In the genomic region with DNA sequence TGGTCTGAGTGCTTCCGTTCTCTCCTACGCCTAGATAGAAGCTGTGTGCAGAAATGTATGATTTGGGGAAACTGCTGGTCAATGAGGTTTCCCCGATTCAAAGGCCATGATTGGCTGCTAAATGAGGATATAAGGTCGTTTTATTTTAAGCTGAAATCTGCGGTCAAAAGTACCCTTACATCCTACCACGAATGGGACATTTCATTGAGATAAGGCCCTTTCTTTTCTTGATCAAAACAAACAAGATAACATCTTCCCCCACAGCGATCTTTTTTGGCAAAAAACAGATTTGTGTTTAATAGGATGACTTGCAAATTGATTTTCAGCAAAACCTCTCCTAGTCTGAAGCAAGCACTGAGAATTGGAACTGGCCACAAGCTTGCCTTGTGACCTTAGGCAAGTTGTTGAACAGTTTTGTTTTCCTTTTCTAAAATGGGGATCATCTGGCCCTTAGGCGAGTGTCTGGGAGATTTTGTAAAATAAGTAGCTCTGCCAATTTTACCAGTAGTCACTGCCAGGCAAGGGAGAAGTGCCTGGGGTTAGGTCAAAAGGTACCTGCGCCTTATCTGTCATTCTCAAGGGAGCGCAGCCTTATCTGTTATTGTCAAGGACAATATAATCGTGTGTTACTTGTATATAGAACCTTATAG, we compare ENCODE assay signal across 8 cellular contexts. TPM values are rescaled to one million over a fixed set of nuclear protein-coding genes. Genes with fewer than 3 reads are reported as not detected.
DNase-seq lines count a peak whose midpoint lies in the region; ATAC-seq and TF ChIP-seq lines count a peak whose summit lies in the region.

No MANE protein-coding gene starts in this region.

- H3K27ac ChIP-seq in SJCRH30: no peak overlapping the region
- H3K27ac ChIP-seq in naive thymus-derived CD4-positive, alpha-beta T cell (ENCODE audit: low read depth, low read length): peak overlapping the region; percentile 63

- H3K4me3 ChIP-seq in SJCRH30: peak overlapping the region; percentile 61
- peak overlapping the region; percentile 92 for H3K4me3 ChIP-seq in naive thymus-derived CD4-positive, alpha-beta T cell (ENCODE audit: low read length)

- in situ Hi-C loops in G401 (cut with HindIII; ENCODE audit: low sequenced_read_pairs): no loop called here

- intact Hi-C loops in naive thymus-derived CD4-positive, alpha-beta T cell (cut with micrococcal nuclease): loop anchor here (1.0 to 5.0 kb wide), 8 partner anchors 17 to 1029 kb away; partner anchors contain the start of genes AKAP1 (in 2 of the 2), COIL (in 2 of the 2), TRIM25 (in 2 of the 2) and C17orf67 (in 1 of the 2)

- CTCF ChIA-PET in naive thymus-derived CD4-positive, alpha-beta T cell (lab: Charles Lee): interaction anchor here (1.1 kb wide), 1 partner anchor 10 kb away, joined by 3 read pairs; no protein-coding TSS in a partner anchor

- ATAC-seq in naive thymus-derived CD4-positive, alpha-beta T cell: peak; percentile 2
- no peak for ATAC-seq in HG03139 (IDR thresholded peaks at IDR 0.05; ENCODE audit: unreplicated experiment)

- H3K36me3 ChIP-seq in SJCRH30: no peaks in the 10 kb centered on the region
- peaks cover 0 to 3% (median 0%) of the 10 kb centered on the region in 3 experiments for H3K36me3 ChIP-seq in naive thymus-derived CD4-positive, alpha-beta T cell (ENCODE audit: control insufficient read depth in 2 of 3, insufficient read depth in 3 of 3, low read length in 3 of 3)

- DNase-seq in G401 (ENCODE audit: low spot score) (peak; percentile 50), HFFc6 (no peak), SJCRH30 (peak in 1 of 2 experiments; percentile 23), epidermal melanocyte (ENCODE audit: insufficient read length, low spot score) (peak; percentile 56), SK-N-DZ (ENCODE audit: low spot score) (no peak), NCI-H2029 (lab: John Stamatoyannopoulos, UW) (no peak)
- DNase-seq in naive thymus-derived CD4-positive, alpha-beta T cell: peak in 1 of 9 donors; percentile 3

- peaks cover 2% of the 10 kb centered on the region; the same call in 1 of the 2 replicates for H3K27me3 Mint-ChIP-seq in HFFc6 (ENCODE audit: insufficient read depth)
- peaks cover 0 to 29% (median 0%) of the 10 kb centered on the region in 5 donors for H3K27me3 Mint-ChIP-seq in naive thymus-derived CD4-positive, alpha-beta T cell

- H3K27me3 ChIP-seq in SJCRH30: no peaks in the 10 kb centered on the region
- H3K27me3 ChIP-seq in naive thymus-derived CD4-positive, alpha-beta T cell (ENCODE audit: control insufficient read depth in 2 of 2, insufficient read depth in 2 of 2, low read length in 2 of 2): no peaks in the 10 kb centered on the region

- TF ChIP-seq CTCF in HFFc6 (IDR thresholded peaks at IDR 0.05): no peak

- no peaks in the 10 kb centered on the region for H3K9me3 Mint-ChIP-seq in HFFc6
- H3K9me3 Mint-ChIP-seq in naive thymus-derived CD4-positive, alpha-beta T cell: no peaks in the 10 kb centered on the region

- H3K4me1 ChIP-seq in SJCRH30: no peaks in the 10 kb centered on the region
- H3K4me1 ChIP-seq in naive thymus-derived CD4-positive, alpha-beta T cell (ENCODE audit: control insufficient read depth in 2 of 2, insufficient read depth in 2 of 2, low read length in 2 of 2): peaks cover 10 to 12% of the 10 kb centered on the region in 2 donors

- POLR2A ChIA-PET in naive thymus-derived CD4-positive, alpha-beta T cell (lab: Charles Lee): interaction anchor here (0.5 to 2.6 kb wide), 9 partner anchors 11 to 1254 kb away, joined by 3 to 11 read pairs (median 4); partner anchors contain the start of genes COIL, NOG and TRIM25

- H3K27ac Mint-ChIP-seq in HFFc6: peak overlapping the region; percentile 79
- peak overlapping the region; percentile 70 to 98 (median 86) for H3K27ac Mint-ChIP-seq in naive thymus-derived CD4-positive, alpha-beta T cell

- H3K4me1 Mint-ChIP-seq in HFFc6 (ENCODE audit: low read depth): peaks cover 18% of the 10 kb centered on the region
- H3K4me1 Mint-ChIP-seq in naive thymus-derived CD4-positive, alpha-beta T cell: peaks cover 11 to 33% (median 24%) of the 10 kb centered on the region in 7 donors

- no peaks in the 10 kb centered on the region for H3K36me3 Mint-ChIP-seq in HFFc6 (ENCODE audit: low read depth)
- H3K36me3 Mint-ChIP-seq in naive thymus-derived CD4-positive, alpha-beta T cell: no peaks in the 10 kb centered on the region

- peak overlapping the region; percentile 97 for H3K4me3 Mint-ChIP-seq in HFFc6
- H3K4me3 Mint-ChIP-seq in naive thymus-derived CD4-positive, alpha-beta T cell: peak overlapping the region; percentile 85 to 96 (median 93)

- no peaks in the 10 kb centered on the region for H3K9me3 ChIP-seq in SJCRH30 (replicated peaks)
- H3K9me3 ChIP-seq in naive thymus-derived CD4-positive, alpha-beta T cell (ENCODE audit: control insufficient read depth in 2 of 3, low read length in 3 of 3): no peaks in the 10 kb centered on the region

RNA-seq across cellular contexts. Expression of gene SCPEP1, which starts 0.6 kb away (rescaled TPM):
- total RNA-seq in G401 (2014; rRNA removed; shearing (Covaris generic)): 44.5 and 56.9 TPM in 2 replicates
- 10 to 100 TPM; 37.4 to 42.5 (median 39.7) TPM for total RNA-seq in HFFc6 (2021; fragmentation: NEBNext Ultra II Directional; extraction: Animal tissue kit (Norgen Biotek cat#: 25700))
- total RNA-seq in SJCRH30 (2014; rRNA removed; shearing (Covaris generic)): 16.6 and 18.6 TPM in 2 replicates
- total RNA-seq in naive thymus-derived CD4-positive, alpha-beta T cell: 10 to 100 TPM in 4 of 5 experiments, 1 to 10 TPM in 1; 8.4 to 81.6 (median 27.1) TPM
- polyA plus RNA-seq in naive thymus-derived CD4-positive, alpha-beta T cell: 10 to 100 TPM; 28.9 to 33.7 TPM
- polyA plus RNA-seq in SK-N-DZ (2014; cell fraction: cytosol; rRNA removed): 22.5 and 27.0 TPM in 2 replicates
- 14.8 and 23.2 TPM in 2 replicates for polyA plus RNA-seq in SK-N-DZ (2014; cell fraction: nucleus; rRNA removed)

RNA-seq across cellular contexts. Expression of gene COIL, which starts 17.7 kb away (rescaled TPM):
- total RNA-seq in G401 (2014; rRNA removed; shearing (Covaris generic)): 14.4 and 25.3 TPM in 2 replicates
- total RNA-seq in HFFc6 (2021; fragmentation: NEBNext Ultra II Directional; extraction: Animal tissue kit (Norgen Biotek cat#: 25700)): 10 to 100 TPM; 13.6 to 16.4 (median 16.2) TPM
- total RNA-seq in SJCRH30 (2014; rRNA removed; shearing (Covaris generic)): 24.8 and 28.2 TPM in 2 replicates
- 10 to 100 TPM; 13.1 to 22.7 (median 19.0) TPM for total RNA-seq in naive thymus-derived CD4-positive, alpha-beta T cell
- 10 to 100 TPM; 13.0 to 18.6 TPM for polyA plus RNA-seq in naive thymus-derived CD4-positive, alpha-beta T cell
- 27.2 and 31.9 TPM in 2 replicates for polyA plus RNA-seq in SK-N-DZ (2014; cell fraction: cytosol; rRNA removed)
- polyA plus RNA-seq in SK-N-DZ (2014; cell fraction: nucleus; rRNA removed): 27.8 and 28.0 TPM in 2 replicates

Comparison
In these comparisons a context has a peak if more than half of its experiments do, and no peak if none do; other contexts are left out.
1. DNase-seq: peak in G401 (single experiment) and epidermal melanocyte (single experiment); none in HFFc6 (single experiment), SK-N-DZ (single experiment) and NCI-H2029 (single experiment).